20 cellular contexts compared by ENCODE assay signal in the genomic region with DNA sequence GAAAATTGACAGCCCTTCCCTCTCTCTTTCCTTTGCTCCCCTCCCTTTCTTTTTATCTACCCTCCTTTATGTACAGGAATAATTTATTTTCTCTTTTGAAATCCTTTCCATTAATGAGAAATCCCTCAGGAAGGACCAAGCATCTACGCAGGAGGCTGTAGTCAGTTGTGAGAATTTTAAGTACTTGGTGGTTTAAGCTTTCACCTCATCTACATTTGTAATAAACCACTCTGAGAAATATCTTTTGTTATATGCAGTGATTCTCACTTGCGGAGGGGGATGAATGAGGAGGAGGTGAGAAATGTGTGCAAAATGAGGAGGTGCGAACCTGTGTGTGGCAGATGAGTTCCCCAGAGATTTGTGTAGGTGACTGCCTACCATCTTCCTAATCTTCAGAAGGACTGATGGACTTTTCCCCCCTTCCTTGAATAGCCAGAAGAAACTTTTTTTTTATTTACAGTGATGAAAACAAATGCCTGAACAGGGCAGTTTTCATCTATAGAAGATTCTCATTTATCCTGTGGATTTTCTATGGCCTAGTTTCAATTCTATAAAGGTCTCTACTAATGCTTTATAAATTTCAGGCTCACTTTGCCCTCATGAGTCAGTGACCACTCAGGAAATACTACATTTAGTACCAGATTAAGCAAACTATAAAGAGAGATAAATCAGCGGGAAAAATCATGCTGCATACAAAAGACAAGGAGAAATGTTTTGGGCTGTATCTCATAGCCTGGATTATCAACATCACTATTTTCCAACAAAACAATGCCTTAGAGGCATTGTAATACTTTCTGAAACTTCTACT.
DNase-seq lines count a peak whose midpoint lies in the region; ATAC-seq, FAIRE-seq and TF ChIP-seq lines count a peak whose summit lies in the region.
"Had no signal": no experiment of that assay in that cellular context is flagged by ENCODE, and none has a peak within 500 bp of the region (broad histone marks: within the 10 kb centered on the region; RNA-seq: fewer than 3 reads in every experiment).

No MANE protein-coding gene starts in this region.

- no peak for FAIRE-seq in H54 (lab: Jason Lieb, UNC)
- FAIRE-seq: colon, GM18507, pancreas had no signal

- H3K27me3 ChIP-seq in ACC112 (ENCODE audit: insufficient read depth, low read length) = no peaks in the 10 kb centered on the region
- no peaks in the 10 kb centered on the region for H3K27me3 ChIP-seq in testis
- H3K27me3 ChIP-seq: pancreas, spleen, upper lobe of left lung had no signal

- H3K4me3 ChIP-seq in ACC112 (ENCODE audit: low read depth, low read length) (no peak overlapping the region), astrocyte of the spinal cord (ENCODE audit: low read depth, low read length) (no peak overlapping the region), testis (no peak overlapping the region)
- H3K4me3 ChIP-seq: pancreas, spleen, upper lobe of left lung had no signal

- no peaks in the 10 kb centered on the region for H3K9me3 ChIP-seq in testis
- H3K9me3 ChIP-seq: pancreas, spleen, upper lobe of left lung had no signal

- peaks cover 4% of the 10 kb centered on the region for H3K79me2 ChIP-seq in ACC112 (ENCODE audit: control insufficient read depth, insufficient read depth, low read length, unreplicated experiment)

- 91 to 95% methylated on average over 4 of the region's 4 CpGs for WGBS in testis, 2 donors

- no peak overlapping the region for H2AFZ ChIP-seq in ACC112 (ENCODE audit: low read length, unreplicated experiment)

- H3K4me1 ChIP-seq in ACC112 (ENCODE audit: control insufficient read depth, insufficient read depth, low read length, unreplicated experiment) (peaks cover 21% of the 10 kb centered on the region), testis (no peaks in the 10 kb centered on the region)
- H3K4me1 ChIP-seq: pancreas, spleen, upper lobe of left lung had no signal

- DNase-seq in H54 (ENCODE audit: insufficient read length, low spot score) (peak; percentile 6), astrocyte of the spinal cord (ENCODE audit: low read depth, low spot score) (peak; percentile 82), iris pigment epithelial cell (ENCODE audit: low read depth) (peak; percentile 75), testis (no peak), OCI-M1 (lab: John Stamatoyannopoulos, UW) (no peak), globus pallidus (ENCODE audit: low spot score) (no peak)
- DNase-seq: Calu3; GF-D8; hippocampal formation; Kasumi-1; NCI-H526; pancreas; spleen; stimulated activated naive B cell treated with anti-CD40 and anti-IgM and Interleukin-4, amounts not matched to agents 10 μg/mL and 1 μg/mL and 100 μg/mL, for 72 hours; upper lobe of left lung had no signal

- ATAC-seq in HG02852 (IDR thresholded peaks at IDR 0.05; ENCODE audit: unreplicated experiment) = no peak
- ATAC-seq: pancreas; stimulated activated naive B cell treated with anti-CD40 and anti-IgM and Interleukin-4, amounts not matched to agents 10 μg/mL and 1 μg/mL and 100 μg/mL, for 72 hours had no signal

- in situ Hi-C loops in astrocyte of the spinal cord (cut with HindIII; ENCODE audit: low sequenced_read_pairs) = no loop called here

- intact Hi-C loops in testis (cut with DNase I; ENCODE audit: low total_unique reads) = no loop called here

- TF ChIP-seq POLR2A in H54 (IDR thresholded peaks at IDR 0.05; ENCODE audit: low read depth, low read length) = no peak
- no peak for TF ChIP-seq POLR2A in testis (IDR thresholded peaks at IDR 0.05)

- H3K36me3 ChIP-seq in ACC112 (ENCODE audit: insufficient read depth, low read length) = no peaks in the 10 kb centered on the region
- H3K36me3 ChIP-seq in testis (ENCODE audit: low read depth, missing control alignments) = no peaks in the 10 kb centered on the region
- H3K36me3 ChIP-seq: pancreas, spleen, upper lobe of left lung had no signal

- peak overlapping the region; percentile 55 for H3K27ac ChIP-seq in ACC112 (ENCODE audit: low read depth, low read length)
- no peak overlapping the region for H3K27ac ChIP-seq in testis
- H3K27ac ChIP-seq: HL-60, pancreas, spleen, upper lobe of left lung had no signal

- TF ChIP-seq CTCF in astrocyte of the spinal cord (IDR thresholded peaks at IDR 0.05; ENCODE audit: low read depth, low read length) (no peak), testis (IDR thresholded peaks at IDR 0.05) (no peak)

Comparison
In these comparisons a context has a peak if more than half of its experiments do, and no peak if none do; other contexts are left out.
1. DNase-seq: peak in H54 (single experiment), astrocyte of the spinal cord (single experiment) and iris pigment epithelial cell (single experiment); none in testis (single experiment), OCI-M1 (single experiment) and globus pallidus (single experiment).